In genomic region chr21:45740491-45741357, GRCh38 we compare ENCODE assay signal across 27 cellular contexts.
DNase-seq lines count a peak whose midpoint lies in the region; ATAC-seq and TF ChIP-seq lines count a peak whose summit lies in the region.
"Had no signal": no experiment of that assay in that cellular context is flagged by ENCODE, and none has a peak within 500 bp of the region (broad histone marks: within the 10 kb centered on the region; RNA-seq: fewer than 3 reads in every experiment).

No MANE protein-coding gene starts in this region.

- H4K20me1 ChIP-seq in GM23338 (replicated peaks; ENCODE audit: insufficient read depth) = no peaks in the 10 kb centered on the region; the same call in 1 of the 2 replicates

- intact Hi-C loops in A673 (cut with micrococcal nuclease; ENCODE audit: unreplicated experiment) = no loop called here

- POLR2A ChIA-PET in A673 (lab: Charles Lee; ENCODE audit: low non-redundant PET) = no interaction called here

- no peaks in the 10 kb centered on the region for H3K27me3 Mint-ChIP-seq in GM23338 (ENCODE audit: insufficient read depth, low read depth, poor library complexity)
- H3K27me3 Mint-ChIP-seq: activated CD8-positive, alpha-beta T cell treated with anti-CD3 and anti-CD28 coated beads for 36 hours; activated naive CD4-positive, alpha-beta T cell treated with anti-CD3 and anti-CD28 coated beads, Interleukin-2, amount 50 U/mL, for 24 hours; stimulated activated naive CD8-positive, alpha-beta T cell treated with anti-CD3 and anti-CD28 coated beads, Interleukin-15, amount 100 ng/mL, for 72 hours had no signal

- 57 to 63% methylated on average over 8 to 9 of the region's 14 CpGs for WGBS in gastroesophageal sphincter (ENCODE audit: low coverage in 1 of 2), 2 donors

- CTCF ChIA-PET in A673 (lab: Charles Lee) = interaction anchor here (0.7 kb wide), 1 partner anchor 857 kb away, joined by 3 read pairs; no protein-coding TSS in a partner anchor

- H3K4me3 ChIP-seq in A673 (ENCODE audit: low read depth, low read length, poor library complexity, severe bottlenecking) (no peak overlapping the region), GM23338 (no peak overlapping the region), fibroblast of mammary gland (ENCODE audit: control insufficient read depth, low read depth, low read length) (no peak overlapping the region), gastroesophageal sphincter (no peak overlapping the region)
- H3K4me3 ChIP-seq: esophagus muscularis mucosa, smooth muscle cell had no signal

- no peaks in the 10 kb centered on the region for H3F3A ChIP-seq in GM23338 (replicated peaks; ENCODE audit: low read depth)

- peak; percentile 61 for ATAC-seq in GM23338
- peak; percentile 60 for ATAC-seq in SK-N-SH treated with all-trans-retinoic acid at 6 μM for 48 hours
- ATAC-seq in gastroesophageal sphincter = no peak

- peak; percentile 48 for TF ChIP-seq CTCF in A673 (conservative IDR thresholded peaks at IDR 0.05; ENCODE audit: low read depth, low read length)
- TF ChIP-seq CTCF in GM23338 (conservative IDR thresholded peaks at IDR 0.05; ENCODE audit: low read depth in 2 of 2) = peak in 1 of 2 experiments; percentile 18; a peak in 1 of 4 replicates
- no peak for TF ChIP-seq CTCF in fibroblast of mammary gland (conservative IDR thresholded peaks at IDR 0.05; ENCODE audit: control insufficient read depth, insufficient read depth, low read depth, low read length)
- no peak for TF ChIP-seq CTCF in gastroesophageal sphincter (IDR thresholded peaks at IDR 0.05)

- in situ Hi-C loops in G401 (cut with HindIII; ENCODE audit: low sequenced_read_pairs) = no loop called here

- no peak for TF ChIP-seq EP300 in gastroesophageal sphincter (IDR thresholded peaks at IDR 0.05)

- H3K4me1 ChIP-seq in A673 (ENCODE audit: insufficient read depth, low read length, poor library complexity, severe bottlenecking) = peaks cover 52% of the 10 kb centered on the region
- no peaks in the 10 kb centered on the region for H3K4me1 ChIP-seq in GM23338 (ENCODE audit: insufficient read depth)
- H3K4me1 ChIP-seq in gastroesophageal sphincter = no peaks in the 10 kb centered on the region
- H3K4me1 ChIP-seq: esophagus muscularis mucosa had no signal

- BruUV-seq in A673 (replicated peaks; lab: Mats Ljungman, UMichigan) = no TSS peak

- no peaks in the 10 kb centered on the region for H3K4me1 Mint-ChIP-seq in GM23338
- H3K4me1 Mint-ChIP-seq: stimulated activated naive CD8-positive, alpha-beta T cell treated with anti-CD3 and anti-CD28 coated beads, Interleukin-15, amount 100 ng/mL, for 72 hours had no signal

- H3K9me3 ChIP-seq in A673 (ENCODE audit: low read depth, low read length, poor library complexity, severe bottlenecking) (no peaks in the 10 kb centered on the region), gastroesophageal sphincter (no peaks in the 10 kb centered on the region)
- H3K9me3 ChIP-seq: esophagus muscularis mucosa had no signal

- H3K27me3 ChIP-seq in A673 (replicated peaks; ENCODE audit: insufficient read depth, low read depth, low read length, poor library complexity) (no peaks in the 10 kb centered on the region), GM23338 (ENCODE audit: insufficient read depth) (no peaks in the 10 kb centered on the region), gastroesophageal sphincter (no peaks in the 10 kb centered on the region)
- H3K27me3 ChIP-seq: esophagus muscularis mucosa had no signal

- no peaks in the 10 kb centered on the region for H3K36me3 ChIP-seq in A673 (ENCODE audit: insufficient read depth, low read length, poor library complexity, severe bottlenecking)
- no peaks in the 10 kb centered on the region for H3K36me3 ChIP-seq in GM23338 (ENCODE audit: insufficient read depth)
- H3K36me3 ChIP-seq in gastroesophageal sphincter = no peaks in the 10 kb centered on the region

- no peak overlapping the region for H3K4me2 ChIP-seq in GM23338
- H3K4me2 ChIP-seq: KMS-11, smooth muscle cell had no signal

- H3K27ac Mint-ChIP-seq in GM23338 = no peak overlapping the region
- H3K27ac Mint-ChIP-seq: activated CD8-positive, alpha-beta T cell treated with anti-CD3 and anti-CD28 coated beads for 36 hours; activated naive CD4-positive, alpha-beta T cell treated with anti-CD3 and anti-CD28 coated beads, Interleukin-2, amount 50 U/mL, for 24 hours; activated T-helper 2 cell treated with anti-CD3 and anti-CD28 coated beads, Interferon-gamma antibody, Interleukin-2, Interleukin-4, amounts not matched to agents 10 μg/mL and 5 μg/mL and 100 μg/mL, durations not matched to agents 14 hours and 24 hours and 36 hours; stimulated activated naive CD8-positive, alpha-beta T cell treated with anti-CD3 and anti-CD28 coated beads, Interleukin-15, amount 100 ng/mL, for 72 hours had no signal

- no peak for TF ChIP-seq POLR2A in gastroesophageal sphincter (IDR thresholded peaks at IDR 0.05)

- peaks cover 8% of the 10 kb centered on the region for H3K9me3 Mint-ChIP-seq in GM23338
- H3K9me3 Mint-ChIP-seq: activated naive CD4-positive, alpha-beta T cell treated with anti-CD3 and anti-CD28 coated beads, Interleukin-2, amount 50 U/mL, for 24 hours had no signal

- H3K79me2 ChIP-seq in GM23338 (replicated peaks; ENCODE audit: insufficient read depth) = no peaks in the 10 kb centered on the region

- H3K36me3 Mint-ChIP-seq in GM23338 (ENCODE audit: low read depth) = peaks cover 11% of the 10 kb centered on the region

- H3K4me3 Mint-ChIP-seq in GM23338 = no peak overlapping the region
- H3K4me3 Mint-ChIP-seq: activated CD8-positive, alpha-beta T cell treated with anti-CD3 and anti-CD28 coated beads for 36 hours; activated naive CD4-positive, alpha-beta T cell treated with anti-CD3 and anti-CD28 coated beads, Interleukin-2, amount 50 U/mL, for 24 hours; stimulated activated naive CD8-positive, alpha-beta T cell treated with anti-CD3 and anti-CD28 coated beads, Interleukin-15, amount 100 ng/mL, for 72 hours had no signal

- H3K27ac ChIP-seq in A673 (ENCODE audit: low read depth, low read length, poor library complexity, severe bottlenecking) = peak overlapping the region; percentile 89
- H3K27ac ChIP-seq in GM23338 (ENCODE audit: low read depth) = no peak overlapping the region
- H3K27ac ChIP-seq in gastroesophageal sphincter = no peak overlapping the region
- H3K27ac ChIP-seq: esophagus muscularis mucosa, KMS-11 had no signal

- DNase-seq in A673 (ENCODE audit: low spot score) = no peak
- no peak for DNase-seq in GM23338 (ENCODE audit: low spot score)
- peak; percentile 24 for DNase-seq in fibroblast of mammary gland (ENCODE audit: low read depth)
- no peak for DNase-seq in NCI-H146 (lab: John Stamatoyannopoulos, UW)
- no peak for DNase-seq in G401 (ENCODE audit: low spot score)
- DNase-seq: activated CD4-positive, CD25-positive, alpha-beta regulatory T cell treated with anti-CD3 and anti-CD28 coated beads, Interleukin-2, amount 50 U/mL, for 72 hours; anterior cingulate cortex; C1 segment of cervical spinal cord; Calu3; cortex of kidney; MV-4-11; NCI-H1436 treated with DMSO at 0.1 percent for 48 hours; NCI-H2107; NCI-H774; occipital lobe; stimulated activated CD4-positive, alpha-beta T cell treated with anti-CD3 and anti-CD28 coated beads, Interleukin-1b, Interleukin-23, amount 100 ng/mL, for 48 hours; stimulated activated CD8-positive, alpha-beta memory T cell treated with anti-CD3 and anti-CD28 coated beads, Interleukin-4, amount 100 ng/mL, for 48 hours; stimulated activated naive CD8-positive, alpha-beta T cell treated with anti-CD3 and anti-CD28 coated beads, Interleukin-15, amount 100 ng/mL, for 72 hours; T-helper 1 cell had no signal

- no peaks in the 10 kb centered on the region for H3K9me2 ChIP-seq in GM23338 (ENCODE audit: insufficient read depth)

- no peak overlapping the region for H2AFZ ChIP-seq in GM23338

TF ChIP-seq in GM23338, 12 proteins besides CTCF, POLR2A, EP300 and RAD21 (continues in another document):
- no peak for TF ChIP-seq JUNB (IDR thresholded peaks at IDR 0.05; ENCODE audit: unreplicated experiment)
- TF ChIP-seq ETS1 (IDR thresholded peaks at IDR 0.05) = no peak
- no peak for TF ChIP-seq EZH2 (IDR thresholded peaks at IDR 0.05; ENCODE audit: low read depth, unreplicated experiment)
- TF ChIP-seq CREB1 (CRISPR knock-in tag; IDR thresholded peaks at IDR 0.05; ENCODE audit: low read depth) = no peak
- no peak for TF ChIP-seq NANOG (IDR thresholded peaks at IDR 0.05; ENCODE audit: borderline replicate concordance)
- no peak for TF ChIP-seq STAT1 (IDR thresholded peaks at IDR 0.05; ENCODE audit: unreplicated experiment)
- no peak for TF ChIP-seq ZNF114 (CRISPR knock-in tag; IDR thresholded peaks at IDR 0.05)
- no peak for TF ChIP-seq POLR2AphosphoS5 (IDR thresholded peaks at IDR 0.05; ENCODE audit: low read depth)

TF ChIP-seq in SK-N-SH treated with all-trans-retinoic acid at 6 μM for 48 hours, 23 proteins besides CTCF, POLR2A, EP300 and RAD21 (continues in another document):
- TF ChIP-seq TCF4 (CRISPR knock-in tag; IDR thresholded peaks at IDR 0.05; ENCODE audit: borderline replicate concordance) (no peak), OSR1 (CRISPR knock-in tag; IDR thresholded peaks at IDR 0.05) (no peak), ZFP30 (CRISPR knock-in tag; IDR thresholded peaks at IDR 0.05) (no peak), ESRRG (CRISPR knock-in tag; IDR thresholded peaks at IDR 0.05) (no peak), ZNF565 (CRISPR knock-in tag; conservative IDR thresholded peaks at IDR 0.05; ENCODE audit: low read depth) (no peak), ARNTL (CRISPR knock-in tag; IDR thresholded peaks at IDR 0.05; ENCODE audit: borderline replicate concordance, low read depth) (no peak), BACH2 (CRISPR knock-in tag; IDR thresholded peaks at IDR 0.05; ENCODE audit: borderline replicate concordance) (no peak), ISL1 (CRISPR knock-in tag; IDR thresholded peaks at IDR 0.05) (no peak), ZNF8 (CRISPR knock-in tag; IDR thresholded peaks at IDR 0.05) (no peak), CREB5 (CRISPR knock-in tag; IDR thresholded peaks at IDR 0.05; ENCODE audit: low read depth) (no peak)
